14 cellular contexts compared by ENCODE assay signal in genomic region chr10:123891147-123892011, GRCh38. TPM values are rescaled to one million over a fixed set of nuclear protein-coding genes. Genes with fewer than 3 reads are reported as not detected.
A peak's percentile ranks its signal among the peaks of the same experiment; 100 is the strongest.
DNase-seq lines count a peak whose midpoint lies in the region; ATAC-seq and TF ChIP-seq lines count a peak whose summit lies in the region.
"Had no signal": no experiment of that assay in that cellular context is flagged by ENCODE, and none has a peak within 500 bp of the region (broad histone marks: within the 10 kb centered on the region; RNA-seq: fewer than 3 reads in every experiment).

Gene CPXM2 (minus strand): TSS chr10:123891807. CDS start chr10:123891659, 148 bp downstream.

- peak in 1 of 2 donors; percentile 24 for TF ChIP-seq POLR2A in sigmoid colon (IDR thresholded peaks at IDR 0.05)

- no peak for TF ChIP-seq CTCF in dorsolateral prefrontal cortex (IDR thresholded peaks at IDR 0.05 in 54 of 56, conservative IDR thresholded peaks at IDR 0.05 in 2 of 56; ENCODE audit: low read depth in 1 of 56, partially characterized antibody in 56 of 56)
- TF ChIP-seq CTCF in kidney epithelial cell (IDR thresholded peaks at IDR 0.05; ENCODE audit: insufficient read depth, low read length, poor library complexity, severe bottlenecking) = no peak
- no peak for TF ChIP-seq CTCF in sigmoid colon (IDR thresholded peaks at IDR 0.05)

- H3K27ac ChIP-seq in dorsolateral prefrontal cortex (peak within 1 kb of the TSS in 6 of 59 donors; percentile 2 to 51 (median 45)), sigmoid colon (peak within 1 kb of the TSS; percentile 96 to 99 (median 98))
- no peak within 1 kb of the TSS for H3K27ac ChIP-seq in effector memory CD4-positive, alpha-beta T cell (ENCODE audit: insufficient read depth, low read length, poor library complexity, severe bottlenecking)

- H3K4me3 ChIP-seq in dorsolateral prefrontal cortex = peak within 1 kb of the TSS in 31 of 59 donors; percentile 3 to 53 (median 36)
- H3K4me3 ChIP-seq in kidney epithelial cell (ENCODE audit: low read depth, low read length) = peak within 1 kb of the TSS; percentile 9
- peak within 1 kb of the TSS; percentile 64 to 87 (median 84) for H3K4me3 ChIP-seq in sigmoid colon
- no peak within 1 kb of the TSS for H3K4me3 ChIP-seq in effector memory CD4-positive, alpha-beta T cell (ENCODE audit: insufficient read depth, low read depth, low read length, poor library complexity, severe bottlenecking)

- peaks cover 0 to 29% (median 13%) of the 10 kb centered on the region in 45 donors for H3K27me3 ChIP-seq in dorsolateral prefrontal cortex
- peaks cover 14% of the 10 kb centered on the region for H3K27me3 ChIP-seq in kidney epithelial cell (ENCODE audit: control insufficient read depth, insufficient read depth, low read length)
- H3K27me3 ChIP-seq in sigmoid colon = peaks cover 0 to 6% (median 0%) of the 10 kb centered on the region in 3 donors
- no peaks in the 10 kb centered on the region for H3K27me3 ChIP-seq in effector memory CD4-positive, alpha-beta T cell (replicated peaks; ENCODE audit: control insufficient read depth, insufficient read depth, low read length, poor library complexity, severe bottlenecking)

- peaks cover 2 to 72% (median 56%) of the 10 kb centered on the region in 4 donors for H3K4me1 ChIP-seq in sigmoid colon
- H3K4me1 ChIP-seq in effector memory CD4-positive, alpha-beta T cell (ENCODE audit: control insufficient read depth, insufficient read depth, low read length, poor library complexity, severe bottlenecking) = no peaks in the 10 kb centered on the region

- DNase-seq in Daoy (ENCODE audit: low read depth) (peak; percentile 54), dorsolateral prefrontal cortex (no peak), kidney epithelial cell (ENCODE audit: low read depth) (no peak), sigmoid colon (no peak), hepatic stellate cell (ENCODE audit: low spot score) (no peak)
- DNase-seq in effector memory CD4-positive, alpha-beta T cell = no peak
- DNase-seq: activated CD4-positive, alpha-beta T cell treated with anti-CD3 and anti-CD28 coated beads, Interleukin-2, amount 10 ng/mL, durations not matched to agents 24 days and 14 days; activated naive CD8-positive, alpha-beta T cell treated with anti-CD3 and anti-CD28 coated beads, Interleukin-2, amount 10 ng/mL, durations not matched to agents 7 days and 5 days; CD4-positive, CD25-positive, alpha-beta regulatory T cell; KG1; NCI-H226; SHP77 had no signal

- H3K9me3 ChIP-seq in sigmoid colon = no peaks in the 10 kb centered on the region
- no peaks in the 10 kb centered on the region for H3K9me3 ChIP-seq in effector memory CD4-positive, alpha-beta T cell (ENCODE audit: control insufficient read depth, low read length)

- WGBS in sigmoid colon, 2 donors = 6 to 8% methylated on average over 79 of the region's 79 CpGs

- intact Hi-C loops in dorsolateral prefrontal cortex (cut with DNase I) = no loop called here
- intact Hi-C loops in sigmoid colon (cut with DNase I) = loop anchor here (1.0 to 5.0 kb wide), 4 partner anchors 25 to 119 kb away; no protein-coding TSS in a partner anchor

- no peak for TF ChIP-seq EP300 in sigmoid colon (IDR thresholded peaks at IDR 0.05)

- no peaks in the 10 kb centered on the region for H3K36me3 ChIP-seq in kidney epithelial cell (ENCODE audit: control insufficient read depth, insufficient read depth, low read length)
- H3K36me3 ChIP-seq in sigmoid colon = no peaks in the 10 kb centered on the region
- H3K36me3 ChIP-seq in effector memory CD4-positive, alpha-beta T cell (ENCODE audit: control insufficient read depth, insufficient read depth, low read length) = no peaks in the 10 kb centered on the region

- ATAC-seq in GM19455 (IDR thresholded peaks at IDR 0.05; ENCODE audit: unreplicated experiment) (no peak), GM21717 (IDR thresholded peaks at IDR 0.05; ENCODE audit: unreplicated experiment) (no peak)

RNA-seq across cellular contexts. Expression of gene CPXM2, which starts in this region (rescaled TPM):
- 4.9 and 8.6 TPM in 2 replicates for total RNA-seq in Daoy (2014; rRNA removed; shearing (Covaris generic))
- total RNA-seq in dorsolateral prefrontal cortex = 1 to 10 TPM in 117 of 120 experiments, under 1 TPM in 3; 0.46 to 8.0 (median 2.3) TPM
- 12.1 and 13.3 TPM in 2 replicates for total RNA-seq in kidney epithelial cell
- total RNA-seq in sigmoid colon = 100 to 1,000 TPM in 2 of 4 donors, 10 to 100 TPM in 2; 48.5 to 153 (median 106) TPM
- polyA plus RNA-seq in sigmoid colon = 1 to 10 TPM in 2 of 3 donors, under 1 TPM in 1; 0.69 to 6.7 (median 1.2) TPM
- total RNA-seq: activated CD4-positive, alpha-beta T cell treated with anti-CD3 and anti-CD28 coated beads, Interleukin-2, amount 10 ng/mL, durations not matched to agents 24 days and 14 days; activated naive CD8-positive, alpha-beta T cell treated with anti-CD3 and anti-CD28 coated beads, Interleukin-2, amount 10 ng/mL, durations not matched to agents 7 days and 5 days; CD4-positive, CD25-positive, alpha-beta regulatory T cell had no signal
- polyA plus RNA-seq: CD4-positive, CD25-positive, alpha-beta regulatory T cell had no signal
